Comparison of ENCODE assay signal across 3 cellular contexts in the genomic region with DNA sequence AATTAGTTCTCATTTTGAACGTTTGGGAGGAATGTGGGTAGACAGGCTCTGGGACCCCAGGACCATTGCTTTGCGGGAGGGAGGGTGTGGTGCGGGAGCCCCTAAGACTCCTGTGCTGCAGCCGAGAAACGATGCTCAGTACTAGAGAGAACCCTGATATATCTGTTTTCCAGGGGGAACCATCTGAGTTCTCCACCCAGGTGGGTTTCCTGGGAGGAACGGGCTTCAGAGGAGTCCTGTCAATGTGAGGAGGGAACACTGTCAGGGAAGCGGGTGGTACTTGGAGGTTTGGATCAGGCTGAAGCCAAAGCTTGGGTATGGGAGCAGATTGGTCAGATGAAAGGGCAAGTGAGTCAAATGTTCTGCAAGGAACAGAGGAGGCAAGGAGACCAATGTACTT.
"Had no signal": no experiment of that assay in that cellular context is flagged by ENCODE, and none has a peak within 500 bp of the region (broad histone marks: within the 10 kb centered on the region; RNA-seq: fewer than 3 reads in every experiment).

No MANE protein-coding gene starts in this region.

- H3K4me3 ChIP-seq: GM12878 had no signal

- DNase-seq: GDM1, GF-D8 had no signal

- ATAC-seq: GM12878 had no signal
